Comparison of ENCODE assay signal across 11 cellular contexts in the genomic region with DNA sequence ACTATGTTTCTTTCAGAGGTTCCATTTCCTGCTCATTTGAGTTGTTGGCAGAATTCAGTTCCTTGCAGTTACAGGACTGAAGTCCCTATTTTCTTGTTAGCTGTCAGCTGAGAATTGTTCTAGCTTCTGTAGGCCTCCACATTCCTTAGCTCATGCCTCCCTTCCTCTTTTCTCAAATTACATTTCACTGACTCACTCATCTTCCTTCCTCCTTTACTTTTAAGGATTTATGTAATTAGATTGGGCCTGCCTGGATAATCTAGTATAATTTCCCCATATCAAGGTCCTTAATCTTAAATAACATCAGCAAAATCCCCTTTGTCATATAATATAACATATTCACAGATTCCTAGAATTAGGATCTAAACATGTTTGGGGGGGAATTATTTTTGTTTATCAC. TPM values are rescaled to one million over a fixed set of nuclear protein-coding genes. Genes with fewer than 3 reads are reported as not detected.
DNase-seq lines count a peak whose midpoint lies in the region; ATAC-seq and TF ChIP-seq lines count a peak whose summit lies in the region.
"Had no signal": no experiment of that assay in that cellular context is flagged by ENCODE, and none has a peak within 500 bp of the region (broad histone marks: within the 10 kb centered on the region; RNA-seq: fewer than 3 reads in every experiment).

No MANE protein-coding gene starts in this region.

- H3K36me3 ChIP-seq in SK-N-SH (replicated peaks in 1 of 2; ENCODE audit: control insufficient read depth in 1 of 2, insufficient read depth in 2 of 2, low read length in 1 of 2) (no peaks in the 10 kb centered on the region), smooth muscle cell (ENCODE audit: low read depth) (no peaks in the 10 kb centered on the region)
- H3K36me3 ChIP-seq: upper lobe of left lung had no signal

- no peaks in the 10 kb centered on the region for H3K9me2 ChIP-seq in SK-N-SH

- H3K27me3 ChIP-seq in SK-N-SH (ENCODE audit: insufficient read depth): no peaks in the 10 kb centered on the region
- H3K27me3 ChIP-seq in smooth muscle cell (ENCODE audit: low read depth): no peaks in the 10 kb centered on the region
- H3K27me3 ChIP-seq: upper lobe of left lung had no signal

- H2AFZ ChIP-seq in SK-N-SH (ENCODE audit: low read depth) (no peak overlapping the region), smooth muscle cell (ENCODE audit: low read depth) (no peak overlapping the region)

- H3K27ac ChIP-seq in SK-N-SH (ENCODE audit: low read depth in 2 of 2, low read length in 1 of 2): peak overlapping the region; percentile 45 to 60; a peak in 3 of 4 replicates
- peak overlapping the region; percentile 8 for H3K27ac ChIP-seq in smooth muscle cell (ENCODE audit: low read depth)
- H3K27ac ChIP-seq: upper lobe of left lung had no signal

- H3K9ac ChIP-seq in SK-N-SH (no peak overlapping the region), smooth muscle cell (ENCODE audit: low read depth) (no peak overlapping the region)

- H3F3A ChIP-seq in SK-N-SH (replicated peaks; ENCODE audit: insufficient read depth) (peaks cover 7% of the 10 kb centered on the region), smooth muscle cell (ENCODE audit: low read depth) (no peaks in the 10 kb centered on the region)

- no peaks in the 10 kb centered on the region for H4K20me1 ChIP-seq in SK-N-SH (ENCODE audit: insufficient read depth)
- H4K20me1 ChIP-seq in smooth muscle cell (ENCODE audit: low read depth): no peaks in the 10 kb centered on the region

- no peak for TF ChIP-seq RAD21 in SK-N-SH (IDR thresholded peaks at IDR 0.05; ENCODE audit: low read length)

- DNase-seq in SIG-M5 treated with dmso at 0.1 percent for 504 hours (lab: John Stamatoyannopoulos, UW; ENCODE audit: unreplicated experiment) (peak; percentile 23), SIG-M5 (lab: John Stamatoyannopoulos, UW) (no peak), SK-N-SH (no peak), fibroblast of the aortic adventitia (ENCODE audit: low read depth) (peak; percentile 59), smooth muscle cell (lab: John Stamatoyannopoulos, UW; ENCODE audit: unreplicated experiment) (no peak), NCI-H524 treated with DMSO at 0.1 percent for 48 hours (lab: John Stamatoyannopoulos, UW) (no peak), nucleus accumbens (lab: John Stamatoyannopoulos, UW) (no peak)
- DNase-seq: left colon, NCI-H345 had no signal

- no peak for TF ChIP-seq CTCF in SK-N-SH (IDR thresholded peaks at IDR 0.05)
- TF ChIP-seq CTCF in fibroblast of the aortic adventitia (IDR thresholded peaks at IDR 0.05; ENCODE audit: insufficient read depth, low read length): no peak
- no peak for TF ChIP-seq CTCF in smooth muscle cell (IDR thresholded peaks at IDR 0.05; ENCODE audit: borderline replicate concordance, insufficient read depth, poor library complexity, severe bottlenecking)

- H3K4me3 ChIP-seq in SK-N-SH (ENCODE audit: low read depth in 2 of 2, low read length in 1 of 2) (no peak overlapping the region), fibroblast of the aortic adventitia (ENCODE audit: low read depth, low read length) (no peak overlapping the region), smooth muscle cell (no peak overlapping the region)
- H3K4me3 ChIP-seq: upper lobe of left lung had no signal

- H3K9me3 ChIP-seq in SK-N-SH: no peaks in the 10 kb centered on the region
- no peaks in the 10 kb centered on the region for H3K9me3 ChIP-seq in smooth muscle cell (replicated peaks; ENCODE audit: low read depth)
- H3K9me3 ChIP-seq: upper lobe of left lung had no signal

- TF ChIP-seq EP300 in SK-N-SH (IDR thresholded peaks at IDR 0.05; ENCODE audit: borderline replicate concordance in 1 of 2, low read depth in 1 of 2, low read length in 1 of 2): peak in 1 of 2 experiments; percentile 21; a peak in 1 of 4 replicates

- H3K79me2 ChIP-seq in SK-N-SH (ENCODE audit: insufficient read depth) (no peaks in the 10 kb centered on the region), smooth muscle cell (ENCODE audit: low read depth) (no peaks in the 10 kb centered on the region)

- CTCF ChIA-PET in SK-N-SH (lab: Yijun Ruan, JAX): no interaction called here

- no peak for ATAC-seq in HG02938 (IDR thresholded peaks at IDR 0.05; ENCODE audit: unreplicated experiment)
- ATAC-seq: left colon had no signal

- H3K4me2 ChIP-seq in SK-N-SH (no peak overlapping the region), smooth muscle cell (peak overlapping the region; percentile 11)

- H3K4me1 ChIP-seq in SK-N-SH (ENCODE audit: control insufficient read depth in 1 of 2, insufficient read depth in 2 of 2, low read depth in 1 of 2, low read length in 1 of 2) (peaks cover 0 to 12% of the 10 kb centered on the region in 2 experiments; a peak in 2 of 4 replicates), smooth muscle cell (ENCODE audit: low read depth) (no peaks in the 10 kb centered on the region)
- H3K4me1 ChIP-seq: upper lobe of left lung had no signal

- POLR2A ChIA-PET in SK-N-SH (lab: Yijun Ruan, JAX): no interaction called here

TF ChIP-seq in SK-N-SH, 30 proteins besides CTCF, POLR2A, EP300 and RAD21 (continues in another document):
- TF ChIP-seq NRF1 (IDR thresholded peaks at IDR 0.05; ENCODE audit: low read depth, low read length): no peak
- TF ChIP-seq, protein P1, sequence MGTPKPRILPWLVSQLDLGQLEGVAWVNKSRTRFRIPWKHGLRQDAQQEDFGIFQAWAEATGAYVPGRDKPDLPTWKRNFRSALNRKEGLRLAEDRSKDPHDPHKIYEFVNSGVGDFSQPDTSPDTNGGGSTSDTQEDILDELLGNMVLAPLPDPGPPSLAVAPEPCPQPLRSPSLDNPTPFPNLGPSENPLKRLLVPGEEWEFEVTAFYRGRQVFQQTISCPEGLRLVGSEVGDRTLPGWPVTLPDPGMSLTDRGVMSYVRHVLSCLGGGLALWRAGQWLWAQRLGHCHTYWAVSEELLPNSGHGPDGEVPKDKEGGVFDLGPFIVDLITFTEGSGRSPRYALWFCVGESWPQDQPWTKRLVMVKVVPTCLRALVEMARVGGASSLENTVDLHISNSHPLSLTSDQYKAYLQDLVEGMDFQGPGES (IDR thresholded peaks at IDR 0.05; ENCODE audit: low read depth, low read length): no peak
- TF ChIP-seq FOXJ3 (CRISPR knock-in tag; IDR thresholded peaks at IDR 0.05): no peak
- TF ChIP-seq POLR2AphosphoS5 (IDR thresholded peaks at IDR 0.05; ENCODE audit: low read depth, low read length): no peak
- no peak for TF ChIP-seq GATA2 (CRISPR knock-in tag; IDR thresholded peaks at IDR 0.05)
- TF ChIP-seq RFX5 (IDR thresholded peaks at IDR 0.05; ENCODE audit: low read length): no peak
- TF ChIP-seq MEF2A (IDR thresholded peaks at IDR 0.05; ENCODE audit: borderline replicate concordance, low read depth): no peak
- TF ChIP-seq FOSL2 (IDR thresholded peaks at IDR 0.05; ENCODE audit: borderline replicate concordance, low read depth): peak; percentile 51; the same call in 1 of the 2 replicates
- peak; percentile 61 for TF ChIP-seq JUND (IDR thresholded peaks at IDR 0.05)
- TF ChIP-seq RCOR1 (IDR thresholded peaks at IDR 0.05; ENCODE audit: low read length): no peak
- TF ChIP-seq SIN3A (IDR thresholded peaks at IDR 0.05; ENCODE audit: borderline replicate concordance, low read depth, low read length): no peak
- no peak for TF ChIP-seq ELF1 (IDR thresholded peaks at IDR 0.05)
- TF ChIP-seq TEAD4 (IDR thresholded peaks at IDR 0.05; ENCODE audit: borderline replicate concordance, insufficient read depth): 0 out of 2 replicates have a peak, but pooled peaks have one; percentile 19
- no peak for TF ChIP-seq USF2 (IDR thresholded peaks at IDR 0.05; ENCODE audit: borderline replicate concordance, low read depth, low read length)
- TF ChIP-seq FOXM1 (IDR thresholded peaks at IDR 0.05; ENCODE audit: low read depth): no peak
- TF ChIP-seq, protein P2, sequence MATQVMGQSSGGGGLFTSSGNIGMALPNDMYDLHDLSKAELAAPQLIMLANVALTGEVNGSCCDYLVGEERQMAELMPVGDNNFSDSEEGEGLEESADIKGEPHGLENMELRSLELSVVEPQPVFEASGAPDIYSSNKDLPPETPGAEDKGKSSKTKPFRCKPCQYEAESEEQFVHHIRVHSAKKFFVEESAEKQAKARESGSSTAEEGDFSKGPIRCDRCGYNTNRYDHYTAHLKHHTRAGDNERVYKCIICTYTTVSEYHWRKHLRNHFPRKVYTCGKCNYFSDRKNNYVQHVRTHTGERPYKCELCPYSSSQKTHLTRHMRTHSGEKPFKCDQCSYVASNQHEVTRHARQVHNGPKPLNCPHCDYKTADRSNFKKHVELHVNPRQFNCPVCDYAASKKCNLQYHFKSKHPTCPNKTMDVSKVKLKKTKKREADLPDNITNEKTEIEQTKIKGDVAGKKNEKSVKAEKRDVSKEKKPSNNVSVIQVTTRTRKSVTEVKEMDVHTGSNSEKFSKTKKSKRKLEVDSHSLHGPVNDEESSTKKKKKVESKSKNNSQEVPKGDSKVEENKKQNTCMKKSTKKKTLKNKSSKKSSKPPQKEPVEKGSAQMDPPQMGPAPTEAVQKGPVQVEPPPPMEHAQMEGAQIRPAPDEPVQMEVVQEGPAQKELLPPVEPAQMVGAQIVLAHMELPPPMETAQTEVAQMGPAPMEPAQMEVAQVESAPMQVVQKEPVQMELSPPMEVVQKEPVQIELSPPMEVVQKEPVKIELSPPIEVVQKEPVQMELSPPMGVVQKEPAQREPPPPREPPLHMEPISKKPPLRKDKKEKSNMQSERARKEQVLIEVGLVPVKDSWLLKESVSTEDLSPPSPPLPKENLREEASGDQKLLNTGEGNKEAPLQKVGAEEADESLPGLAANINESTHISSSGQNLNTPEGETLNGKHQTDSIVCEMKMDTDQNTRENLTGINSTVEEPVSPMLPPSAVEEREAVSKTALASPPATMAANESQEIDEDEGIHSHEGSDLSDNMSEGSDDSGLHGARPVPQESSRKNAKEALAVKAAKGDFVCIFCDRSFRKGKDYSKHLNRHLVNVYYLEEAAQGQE (IDR thresholded peaks at IDR 0.05; ENCODE audit: low read depth, low read length): no peak
- no peak for TF ChIP-seq TAF1 (IDR thresholded peaks at IDR 0.05; ENCODE audit: borderline replicate concordance, low read depth, low read length)

RNA-seq across cellular contexts. Expression of gene RBMS3, which starts 40.6 kb away (rescaled TPM):
- 8.2 and 9.9 TPM in 2 replicates for polyA plus RNA-seq in SK-N-SH (2012; rRNA removed)
- 6.5 and 8.0 TPM in 2 replicates for polyA plus RNA-seq in SK-N-SH (2012; cell fraction: cytosol; rRNA removed)
- 15.1 and 25.1 TPM in 2 replicates for polyA plus RNA-seq in SK-N-SH (2012; cell fraction: nucleus; rRNA removed)
- total RNA-seq in fibroblast of the aortic adventitia (ENCODE audit: low replicate concordance): 68.4 and 84.1 TPM in 2 replicates
- 50.6 and 53.8 TPM in 2 replicates for total RNA-seq in smooth muscle cell
- polyA plus RNA-seq in smooth muscle cell: 40.9 and 42.9 TPM in 2 replicates

Comparison
In these comparisons a context has a peak if more than half of its experiments do, and no peak if none do; other contexts are left out.
1. DNase-seq: peak in SIG-M5 treated with dmso at 0.1 percent for 504 hours (single experiment) and fibroblast of the aortic adventitia (single experiment); none in SIG-M5 (single experiment), SK-N-SH (single experiment), smooth muscle cell (single experiment), NCI-H524 treated with DMSO at 0.1 percent for 48 hours (single experiment) and nucleus accumbens (0 of 56).